Comparison of ENCODE assay signal across 25 cellular contexts in genomic region chr2:144598906-144599305, GRCh38.
"Had no signal": no experiment of that assay in that cellular context is flagged by ENCODE, and none has a peak within 500 bp of the region (broad histone marks: within the 10 kb centered on the region; RNA-seq: fewer than 3 reads in every experiment).

No MANE protein-coding gene starts in this region.

- H3K27me3 ChIP-seq: brain microvascular endothelial cell, esophagus squamous epithelium had no signal

- H3K9me3 Mint-ChIP-seq: activated CD4-positive, alpha-beta memory T cell treated with anti-CD3 and anti-CD28 coated beads for 36 hours; activated CD4-positive, alpha-beta T cell treated with anti-CD3 and anti-CD28 coated beads, Interleukin-2, amount 10 ng/mL, durations not matched to agents 24 days and 14 days; activated T-cell treated with anti-CD3 and anti-CD28 coated beads, Interleukin-2, amount 50 U/mL, for 24 hours; activated T-helper 17 cell treated with anti-CD3 and anti-CD28 coated beads, Interleukin-2, amount 50 U/mL, for 72 hours had no signal

- H3K4me1 Mint-ChIP-seq: activated CD4-positive, alpha-beta T cell treated with anti-CD3 and anti-CD28 coated beads for 36 hours had no signal

- H3K27ac Mint-ChIP-seq: activated CD4-positive, alpha-beta memory T cell treated with anti-CD3 and anti-CD28 coated beads for 36 hours; activated CD4-positive, alpha-beta T cell treated with anti-CD3 and anti-CD28 coated beads for 36 hours; activated CD4-positive, alpha-beta T cell treated with anti-CD3 and anti-CD28 coated beads, Interleukin-2, amount 10 ng/mL, durations not matched to agents 24 days and 14 days; activated CD8-positive, alpha-beta memory T cell treated with anti-CD3 and anti-CD28 coated beads, Interleukin-2, amount 10 ng/mL, durations not matched to agents 7 days and 5 days; activated CD8-positive, alpha-beta T cell treated with anti-CD3 and anti-CD28 coated beads, Interleukin-2, amount 10 ng/mL, durations not matched to agents 7 days and 5 days; activated naive CD8-positive, alpha-beta T cell; activated T-cell treated with anti-CD3 and anti-CD28 coated beads, Interleukin-2, amount 50 U/mL, for 24 hours; activated T-helper 17 cell treated with anti-CD3 and anti-CD28 coated beads, Interleukin-2, amount 50 U/mL, for 72 hours had no signal

- H3K27ac ChIP-seq: brain microvascular endothelial cell, epithelial cell of prostate, esophagus squamous epithelium had no signal

- H3K36me3 ChIP-seq: brain microvascular endothelial cell, esophagus squamous epithelium had no signal

- H3K4me3 ChIP-seq: esophagus squamous epithelium had no signal

- H3K36me3 Mint-ChIP-seq: activated CD4-positive, alpha-beta memory T cell treated with anti-CD3 and anti-CD28 coated beads for 36 hours; activated CD8-positive, alpha-beta memory T cell treated with anti-CD3 and anti-CD28 coated beads, Interleukin-2, amount 10 ng/mL, durations not matched to agents 7 days and 5 days had no signal

- H3K4me3 Mint-ChIP-seq: activated CD4-positive, alpha-beta memory T cell treated with anti-CD3 and anti-CD28 coated beads for 36 hours; activated CD4-positive, alpha-beta T cell treated with anti-CD3 and anti-CD28 coated beads for 36 hours; activated CD4-positive, alpha-beta T cell treated with anti-CD3 and anti-CD28 coated beads, Interleukin-2, amount 10 ng/mL, durations not matched to agents 24 days and 14 days; activated CD8-positive, alpha-beta memory T cell treated with anti-CD3 and anti-CD28 coated beads, Interleukin-2, amount 10 ng/mL, durations not matched to agents 7 days and 5 days; activated CD8-positive, alpha-beta T cell treated with anti-CD3 and anti-CD28 coated beads, Interleukin-2, amount 10 ng/mL, durations not matched to agents 7 days and 5 days; activated naive CD8-positive, alpha-beta T cell; activated T-cell treated with anti-CD3 and anti-CD28 coated beads, Interleukin-2, amount 50 U/mL, for 24 hours; activated T-helper 17 cell treated with anti-CD3 and anti-CD28 coated beads, Interleukin-2, amount 50 U/mL, for 72 hours had no signal

- DNase-seq: activated CD4-positive, alpha-beta memory T cell treated with anti-CD3 and anti-CD28 coated beads for 36 hours; activated CD4-positive, alpha-beta T cell treated with anti-CD3 and anti-CD28 coated beads for 36 hours; activated CD4-positive, alpha-beta T cell treated with anti-CD3 and anti-CD28 coated beads, Interleukin-2, amount 10 ng/mL, durations not matched to agents 24 days and 14 days; activated CD4-positive, CD25-positive, alpha-beta regulatory T cell; activated CD4-positive, CD25-positive, alpha-beta regulatory T cell treated with anti-CD3 and anti-CD28 coated beads, Interleukin-2, amount 50 U/mL, for 72 hours; activated CD8-positive, alpha-beta memory T cell treated with anti-CD3 and anti-CD28 coated beads, Interleukin-2, amount 10 ng/mL, durations not matched to agents 7 days and 5 days; activated CD8-positive, alpha-beta memory T cell treated with anti-CD3 and anti-CD28 coated beads, Interleukin-2, amount 50 U/mL, for 4 hours; activated CD8-positive, alpha-beta T cell treated with anti-CD3 and anti-CD28 coated beads, Interleukin-2, amount 10 ng/mL, durations not matched to agents 7 days and 5 days; activated effector memory CD4-positive, alpha-beta T cell treated with Interleukin-2 at 50 U/mL for 16 hours; activated gamma-delta T cell treated with Interleukin-2 at 50 U/mL for 16 hours; activated naive CD4-positive, alpha-beta T cell treated with anti-CD3 and anti-CD28 coated beads, Interleukin-2, amount 50 U/mL, for 16 hours; activated naive CD4-positive, alpha-beta T cell treated with Interleukin-2 at 50 U/mL for 16 hours; activated T-cell treated with anti-CD3 and anti-CD28 coated beads, Interleukin-2, amount 50 U/mL, for 24 hours; amniotic stem cell; anterior cingulate cortex; brain microvascular endothelial cell; cortex of kidney; dermis blood vessel endothelial cell; effector CD4-positive, alpha-beta T cell; esophagus squamous epithelium; head of caudate nucleus; T-helper 2 cell had no signal

- ATAC-seq: activated CD4-positive, alpha-beta T cell treated with anti-CD3 and anti-CD28 coated beads for 36 hours; activated CD8-positive, alpha-beta memory T cell treated with anti-CD3 and anti-CD28 coated beads, Interleukin-2, amount 10 ng/mL, durations not matched to agents 7 days and 5 days; activated CD8-positive, alpha-beta T cell treated with anti-CD3 and anti-CD28 coated beads, Interleukin-2, amount 10 ng/mL, durations not matched to agents 7 days and 5 days; activated T-helper 17 cell treated with anti-CD3 and anti-CD28 coated beads, Interleukin-2, amount 50 U/mL, for 72 hours had no signal
